ENCODE assay signal across 20 cellular contexts in the genomic region with DNA sequence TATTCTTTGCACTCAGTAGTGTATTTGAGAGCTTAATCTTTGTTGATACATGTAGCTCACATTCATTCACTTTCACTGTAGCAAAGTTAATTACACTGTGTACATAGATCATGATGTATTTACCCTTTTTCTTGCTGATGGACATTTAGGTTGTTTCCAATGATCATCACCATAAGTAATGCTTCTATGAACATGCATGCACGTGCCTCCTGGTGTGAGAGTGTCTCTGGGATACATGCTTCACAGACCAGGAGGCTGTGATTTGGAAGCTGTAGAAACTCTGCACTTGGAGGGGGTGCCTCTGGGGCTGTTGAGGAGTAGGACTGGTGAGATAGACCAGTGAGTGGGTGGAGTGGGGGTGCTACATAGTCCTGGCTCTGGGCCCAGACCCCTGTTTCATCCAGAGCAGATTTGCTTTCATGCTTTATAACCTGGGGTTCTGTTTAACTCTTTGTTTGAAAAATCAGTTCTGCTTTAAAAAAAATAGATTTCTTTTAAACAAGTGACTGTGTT. TPM values are rescaled to one million over a fixed set of nuclear protein-coding genes. Genes with fewer than 3 reads are reported as not detected.
A peak's percentile ranks its signal among the peaks of the same experiment; 100 is the strongest.
DNase-seq lines count a peak whose midpoint lies in the region; FAIRE-seq and TF ChIP-seq lines count a peak whose summit lies in the region.
"Had no signal": no experiment of that assay in that cellular context is flagged by ENCODE, and none has a peak within 500 bp of the region (broad histone marks: within the 10 kb centered on the region; RNA-seq: fewer than 3 reads in every experiment).

No MANE protein-coding gene starts in this region.

- H3K4me2 ChIP-seq in hepatocyte, result no peak overlapping the region
- H3K4me2 ChIP-seq: GM23338 had no signal

- H3K4me1 ChIP-seq in hepatocyte (ENCODE audit: insufficient read depth) (peaks cover 55% of the 10 kb centered on the region), stomach (peaks cover 55 to 72% (median 63%) of the 10 kb centered on the region in 4 donors)

- DNase-seq in COR-L47 (lab: John Stamatoyannopoulos, UW) (peak; percentile 20), NCI-H69 (lab: John Stamatoyannopoulos, UW) (peak; percentile 75), hepatocyte (ENCODE audit: low spot score) (no peak), stomach (no peak), GM19239 (ENCODE audit: insufficient read length, low spot score) (no peak), RKO (ENCODE audit: low spot score) (no peak), NCI-H128 (lab: John Stamatoyannopoulos, UW; ENCODE audit: unreplicated experiment) (no peak)
- DNase-seq: CD4-positive, alpha-beta memory T cell; DND-41; GDM1; Karpas-422; MG63; NCI-H1092 treated with DMSO at 0.1 percent for 48 hours; NCI-H2029; NCI-H2171 treated with DMSO at 0.1 percent for 48 hours; NCI-H446 treated with DMSO at 0.1 percent for 48 hours; SIG-M5 had no signal

- no peak overlapping the region for H2AFZ ChIP-seq in hepatocyte
- H2AFZ ChIP-seq: GM23338 had no signal

- 86% methylated on average over 1 of the region's 1 CpG for WGBS in hepatocyte (ENCODE audit: low lambda C conversion rate, missing lambda C conversion rate)
- 32 to 58% (median 36%) methylated on average over 1 of the region's 1 CpG for WGBS in stomach, 5 donors

- no peaks in the 10 kb centered on the region for H3K79me2 ChIP-seq in hepatocyte

- H4K20me1 ChIP-seq in hepatocyte (ENCODE audit: insufficient read depth, poor library complexity, severe bottlenecking), result no peaks in the 10 kb centered on the region

- no peaks in the 10 kb centered on the region for H3K36me3 ChIP-seq in hepatocyte (replicated peaks; ENCODE audit: insufficient read depth, low read depth)
- no peaks in the 10 kb centered on the region for H3K36me3 ChIP-seq in stomach

- no peak for TF ChIP-seq EP300 in stomach (IDR thresholded peaks at IDR 0.05)

- no peaks in the 10 kb centered on the region for H3K9me2 ChIP-seq in hepatocyte (replicated peaks; ENCODE audit: insufficient read depth)

- intact Hi-C loops in stomach (cut with DNase I; ENCODE audit: low total_unique reads), result no loop called here

- H3K9me3 ChIP-seq in hepatocyte (ENCODE audit: low read depth) (no peaks in the 10 kb centered on the region), stomach (no peaks in the 10 kb centered on the region)
- H3K9me3 ChIP-seq: MG63 had no signal

- H3K27me3 ChIP-seq in hepatocyte, result no peaks in the 10 kb centered on the region
- H3K27me3 ChIP-seq in stomach, result no peaks in the 10 kb centered on the region
- H3K27me3 ChIP-seq: MG63 had no signal

- H3K27ac ChIP-seq in hepatocyte, result peak overlapping the region; percentile 97
- peak overlapping the region in 4 of 5 donors; percentile 89 to 95 (median 92) for H3K27ac ChIP-seq in stomach

- H3K4me3 ChIP-seq in hepatocyte (no peak overlapping the region), stomach (no peak overlapping the region)
- H3K4me3 ChIP-seq: GM23338, MG63 had no signal

- no peak for TF ChIP-seq CTCF in hepatocyte (IDR thresholded peaks at IDR 0.05; ENCODE audit: poor library complexity)
- no peak for TF ChIP-seq CTCF in stomach (IDR thresholded peaks at IDR 0.05)

- TF ChIP-seq POLR2A in stomach (IDR thresholded peaks at IDR 0.05), result no peak

- no peak for FAIRE-seq in GM19239 (lab: Jason Lieb, UNC)
- FAIRE-seq: GM12892, RCC 7860 had no signal

RNA-seq across cellular contexts. Expression of a gene that starts 18.2 kb away (rescaled TPM):
- total RNA-seq in hepatocyte, result 24.6 and 32.2 TPM in 2 replicates
- 24.7 and 26.5 TPM in 2 replicates for polyA plus RNA-seq in hepatocyte
- 100 to 1,000 TPM in 1 of 5 donors, 10 to 100 TPM in 4; 22.8 to 103 (median 48.1) TPM for total RNA-seq in stomach
- polyA plus RNA-seq in stomach, result 10 to 100 TPM in 2 of 3 donors, 1 to 10 TPM in 1; 6.8 to 18.2 (median 10.7) TPM

Comparison
In these comparisons a context has a peak if more than half of its experiments do, and no peak if none do; other contexts are left out.
1. DNase-seq: peak in COR-L47 (single experiment) and NCI-H69 (single experiment); none in hepatocyte (single experiment), stomach (single experiment), GM19239 (single experiment), RKO (single experiment) and NCI-H128 (single experiment).